ENCODE assay signal across 1 cellular context in genomic region chr1:163321311-163322305, GRCh38.
TF ChIP-seq lines count a peak whose summit lies in the region.

TSS of gene NUF2 (plus strand) at chr1:163321954. CDS start at chr1:163326052, 4,098 bp downstream.

TF ChIP-seq in HepG2, 621 proteins besides CTCF, POLR2A, EP300 and RAD21 (continued from another document and continues in another):
- TF ChIP-seq, protein P1, sequence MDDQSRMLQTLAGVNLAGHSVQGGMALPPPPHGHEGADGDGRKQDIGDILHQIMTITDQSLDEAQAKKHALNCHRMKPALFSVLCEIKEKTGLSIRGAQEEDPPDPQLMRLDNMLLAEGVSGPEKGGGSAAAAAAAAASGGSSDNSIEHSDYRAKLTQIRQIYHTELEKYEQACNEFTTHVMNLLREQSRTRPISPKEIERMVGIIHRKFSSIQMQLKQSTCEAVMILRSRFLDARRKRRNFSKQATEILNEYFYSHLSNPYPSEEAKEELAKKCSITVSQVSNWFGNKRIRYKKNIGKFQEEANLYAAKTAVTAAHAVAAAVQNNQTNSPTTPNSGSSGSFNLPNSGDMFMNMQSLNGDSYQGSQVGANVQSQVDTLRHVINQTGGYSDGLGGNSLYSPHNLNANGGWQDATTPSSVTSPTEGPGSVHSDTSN (CRISPR knock-in tag; IDR thresholded peaks at IDR 0.05; ENCODE audit: borderline replicate concordance): peak; percentile 87; the same call in 1 of the 2 replicates
- TF ChIP-seq ZNF597 (CRISPR knock-in tag; IDR thresholded peaks at IDR 0.05) (no peak), ZNF382 (CRISPR knock-in tag; IDR thresholded peaks at IDR 0.05; ENCODE audit: borderline replicate concordance) (no peak), HMG20A (CRISPR knock-in tag; IDR thresholded peaks at IDR 0.05; ENCODE audit: borderline replicate concordance) (peak; percentile 71; the same call in 1 of the 2 replicates), GTF3A (CRISPR knock-in tag; conservative IDR thresholded peaks at IDR 0.05) (peak; percentile 72; the same call in 1 of the 2 replicates), HOXA3 (CRISPR knock-in tag; IDR thresholded peaks at IDR 0.05) (peak; percentile 98), ZNF138 (CRISPR knock-in tag; IDR thresholded peaks at IDR 0.05; ENCODE audit: low read depth) (peak; percentile 94; the same call in 1 of the 2 replicates), ZNF354B (CRISPR knock-in tag; IDR thresholded peaks at IDR 0.05) (peak; percentile 98), DRAP1 (CRISPR knock-in tag; IDR thresholded peaks at IDR 0.05) (peak; percentile 77; the same call in 1 of the 2 replicates), ZC3H13 (CRISPR knock-in tag; IDR thresholded peaks at IDR 0.05) (peak; percentile 97), ZNF572 (CRISPR knock-in tag; IDR thresholded peaks at IDR 0.05) (peak; percentile 100), ZNF256 (CRISPR knock-in tag; conservative IDR thresholded peaks at IDR 0.05) (peak; percentile 91), ATF1 (CRISPR knock-in tag; IDR thresholded peaks at IDR 0.05) (peak; percentile 79), RCOR2 (CRISPR knock-in tag; IDR thresholded peaks at IDR 0.05) (peak; percentile 81), XBP1 (CRISPR knock-in tag; IDR thresholded peaks at IDR 0.05) (no peak), PBX2 (CRISPR knock-in tag; IDR thresholded peaks at IDR 0.05) (peak; percentile 58), MAF1 (CRISPR knock-in tag; IDR thresholded peaks at IDR 0.05; ENCODE audit: borderline replicate concordance) (peak; percentile 97), GPBP1L1 (CRISPR knock-in tag; IDR thresholded peaks at IDR 0.05) (no peak), ARNTL (CRISPR knock-in tag; IDR thresholded peaks at IDR 0.05) (peak; percentile 60; the same call in 1 of the 2 replicates), ZNF713 (CRISPR knock-in tag; IDR thresholded peaks at IDR 0.05) (peak; percentile 91; the same call in 1 of the 2 replicates), ZNF10 (CRISPR knock-in tag; IDR thresholded peaks at IDR 0.05; ENCODE audit: borderline replicate concordance, low read depth) (no peak), ZNF101 (CRISPR knock-in tag; IDR thresholded peaks at IDR 0.05; ENCODE audit: borderline replicate concordance, low read depth) (peak; percentile 60; the same call in 1 of the 2 replicates), GFI1 (CRISPR knock-in tag; IDR thresholded peaks at IDR 0.05; ENCODE audit: borderline replicate concordance) (peak; percentile 78), ZNF510 (CRISPR knock-in tag; IDR thresholded peaks at IDR 0.05; ENCODE audit: low read depth) (0 out of 2 replicates have a peak, but pooled peaks have one; percentile 92), ZNF20 (CRISPR knock-in tag; IDR thresholded peaks at IDR 0.05) (no peak), ZNF788 (CRISPR knock-in tag; IDR thresholded peaks at IDR 0.05; ENCODE audit: borderline replicate concordance) (peak; percentile 100), ZXDC (CRISPR knock-in tag; IDR thresholded peaks at IDR 0.05) (peak; percentile 85; the same call in 1 of the 2 replicates), RBM22 (optimal IDR thresholded peaks at IDR 0.05; ENCODE audit: low read length) (no peak), ZNF644 (CRISPR knock-in tag; IDR thresholded peaks at IDR 0.05; ENCODE audit: low read depth) (peak; percentile 55), NFAT5 (CRISPR knock-in tag; IDR thresholded peaks at IDR 0.05) (peak; percentile 90), PTBP1 (IDR thresholded peaks at IDR 0.05; ENCODE audit: low read depth, low read length, poor library complexity, severe bottlenecking) (peak; percentile 96), YY1 (IDR thresholded peaks at IDR 0.05; ENCODE audit: insufficient read depth, insufficient replicate concordance, low read depth, low read length) (peak; percentile 88)
- TF ChIP-seq, protein P2, sequence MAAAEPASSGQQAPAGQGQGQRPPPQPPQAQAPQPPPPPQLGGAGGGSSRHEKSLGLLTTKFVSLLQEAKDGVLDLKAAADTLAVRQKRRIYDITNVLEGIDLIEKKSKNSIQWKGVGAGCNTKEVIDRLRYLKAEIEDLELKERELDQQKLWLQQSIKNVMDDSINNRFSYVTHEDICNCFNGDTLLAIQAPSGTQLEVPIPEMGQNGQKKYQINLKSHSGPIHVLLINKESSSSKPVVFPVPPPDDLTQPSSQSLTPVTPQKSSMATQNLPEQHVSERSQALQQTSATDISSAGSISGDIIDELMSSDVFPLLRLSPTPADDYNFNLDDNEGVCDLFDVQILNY (CRISPR knock-in tag; conservative IDR thresholded peaks at IDR 0.05): peak; percentile 100
- TF ChIP-seq, protein P3, sequence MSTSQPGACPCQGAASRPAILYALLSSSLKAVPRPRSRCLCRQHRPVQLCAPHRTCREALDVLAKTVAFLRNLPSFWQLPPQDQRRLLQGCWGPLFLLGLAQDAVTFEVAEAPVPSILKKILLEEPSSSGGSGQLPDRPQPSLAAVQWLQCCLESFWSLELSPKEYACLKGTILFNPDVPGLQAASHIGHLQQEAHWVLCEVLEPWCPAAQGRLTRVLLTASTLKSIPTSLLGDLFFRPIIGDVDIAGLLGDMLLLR (CRISPR knock-in tag; IDR thresholded peaks at IDR 0.05): peak; percentile 87
- TF ChIP-seq, protein P4, sequence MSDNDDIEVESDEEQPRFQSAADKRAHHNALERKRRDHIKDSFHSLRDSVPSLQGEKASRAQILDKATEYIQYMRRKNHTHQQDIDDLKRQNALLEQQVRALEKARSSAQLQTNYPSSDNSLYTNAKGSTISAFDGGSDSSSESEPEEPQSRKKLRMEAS (IDR thresholded peaks at IDR 0.05): peak; percentile 92
- TF ChIP-seq, protein P5, sequence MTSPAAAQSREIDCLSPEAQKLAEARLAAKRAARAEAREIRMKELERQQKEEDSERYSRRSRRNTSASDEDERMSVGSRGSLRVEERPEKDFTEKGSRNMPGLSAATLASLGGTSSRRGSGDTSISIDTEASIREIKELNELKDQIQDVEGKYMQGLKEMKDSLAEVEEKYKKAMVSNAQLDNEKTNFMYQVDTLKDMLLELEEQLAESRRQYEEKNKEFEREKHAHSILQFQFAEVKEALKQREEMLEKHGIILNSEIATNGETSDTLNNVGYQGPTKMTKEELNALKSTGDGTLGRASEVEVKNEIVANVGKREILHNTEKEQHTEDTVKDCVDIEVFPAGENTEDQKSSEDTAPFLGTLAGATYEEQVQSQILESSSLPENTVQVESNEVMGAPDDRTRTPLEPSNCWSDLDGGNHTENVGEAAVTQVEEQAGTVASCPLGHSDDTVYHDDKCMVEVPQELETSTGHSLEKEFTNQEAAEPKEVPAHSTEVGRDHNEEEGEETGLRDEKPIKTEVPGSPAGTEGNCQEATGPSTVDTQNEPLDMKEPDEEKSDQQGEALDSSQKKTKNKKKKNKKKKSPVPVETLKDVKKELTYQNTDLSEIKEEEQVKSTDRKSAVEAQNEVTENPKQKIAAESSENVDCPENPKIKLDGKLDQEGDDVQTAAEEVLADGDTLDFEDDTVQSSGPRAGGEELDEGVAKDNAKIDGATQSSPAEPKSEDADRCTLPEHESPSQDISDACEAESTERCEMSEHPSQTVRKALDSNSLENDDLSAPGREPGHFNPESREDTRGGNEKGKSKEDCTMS (CRISPR knock-in tag; conservative IDR thresholded peaks at IDR 0.05): 0 out of 2 replicates have a peak, but pooled peaks have one; percentile 85
